ENCODE assay signal across 32 cellular contexts in genomic region chr14:42508209-42508946, GRCh38.
"Had no signal": no experiment of that assay in that cellular context is flagged by ENCODE, and none has a peak within 500 bp of the region (broad histone marks: within the 10 kb centered on the region; RNA-seq: fewer than 3 reads in every experiment).

No MANE protein-coding gene starts in this region.

- H3K4me1 ChIP-seq: SJCRH30 had no signal

- H3K4me3 ChIP-seq: SJCRH30, SK-N-MC had no signal

- H3K4me3 Mint-ChIP-seq: activated CD4-positive, alpha-beta T cell treated with anti-CD3 and anti-CD28 coated beads, Interleukin-2, amount 10 ng/mL, durations not matched to agents 24 days and 14 days; activated CD8-positive, alpha-beta T cell treated with anti-CD3 and anti-CD28 coated beads for 36 hours; activated naive CD8-positive, alpha-beta T cell treated with anti-CD3 and anti-CD28 coated beads for 36 hours; activated T-cell treated with anti-CD3 and anti-CD28 coated beads, Interleukin-2, amount 50 U/mL, for 72 hours; activated T-helper 17 cell treated with anti-CD3 and anti-CD28 coated beads, Interleukin-2, amount 50 U/mL, for 72 hours had no signal

- DNase-seq: activated CD4-positive, alpha-beta T cell treated with anti-CD3 and anti-CD28 coated beads, Interleukin-2, amount 10 ng/mL, durations not matched to agents 24 days and 14 days; activated CD4-positive, alpha-beta T cell treated with anti-CD3 and anti-CD28 coated beads, Interleukin-2, amount 50 U/mL, for 4 hours; activated CD4-positive, CD25-positive, alpha-beta regulatory T cell; activated CD8-positive, alpha-beta T cell treated with anti-CD3 and anti-CD28 coated beads for 36 hours; activated effector memory CD4-positive, alpha-beta T cell treated with anti-CD3 and anti-CD28 coated beads, Interleukin-2, amount 50 U/mL, for 16 hours; activated naive CD4-positive, alpha-beta T cell; activated naive CD4-positive, alpha-beta T cell treated with anti-CD3 and anti-CD28 coated beads, Interleukin-2, amount 50 U/mL, for 16 hours; activated naive CD8-positive, alpha-beta T cell treated with anti-CD3 and anti-CD28 coated beads for 36 hours; activated T-cell treated with anti-CD3 and anti-CD28 coated beads, Interleukin-2, amount 50 U/mL, for 1 hour; activated T-cell treated with anti-CD3 and anti-CD28 coated beads, Interleukin-2, amount 50 U/mL, for 72 hours; amniotic stem cell; aorta; brain microvascular endothelial cell; central memory CD4-positive, alpha-beta T cell; MM.1S; MV-4-11; NCI-H1092; NCI-H1436 treated with DMSO at 0.1 percent for 48 hours; NCI-H1694 treated with DMSO at 0.1 percent for 48 hours; NCI-H2029; NCI-H345; NCI-H526; NCI-H748 treated with DMSO at 0.1 percent for 48 hours; NK-92 treated with Interleukin-12 subunit alpha and Interleukin-12 subunit beta, amount 100 ng/mL, for 24 hours; SHP77; SJCRH30; T1000 had no signal

- H3K36me3 ChIP-seq: brain microvascular endothelial cell, SJCRH30 had no signal

- ATAC-seq: activated CD8-positive, alpha-beta T cell treated with anti-CD3 and anti-CD28 coated beads for 36 hours; activated T-cell treated with anti-CD3 and anti-CD28 coated beads, Interleukin-2, amount 50 U/mL, for 72 hours; activated T-helper 17 cell treated with anti-CD3 and anti-CD28 coated beads, Interleukin-2, amount 50 U/mL, for 72 hours; Panc1 had no signal

- H3K9me3 ChIP-seq: SJCRH30 had no signal

- H3K27me3 Mint-ChIP-seq: activated CD4-positive, alpha-beta T cell treated with anti-CD3 and anti-CD28 coated beads, Interleukin-2, amount 10 ng/mL, durations not matched to agents 24 days and 14 days; activated CD8-positive, alpha-beta T cell treated with anti-CD3 and anti-CD28 coated beads for 36 hours; activated naive CD8-positive, alpha-beta T cell treated with anti-CD3 and anti-CD28 coated beads for 36 hours; activated T-helper 17 cell treated with anti-CD3 and anti-CD28 coated beads, Interleukin-2, amount 50 U/mL, for 72 hours had no signal

- H3K9me3 Mint-ChIP-seq: activated CD4-positive, alpha-beta T cell treated with anti-CD3 and anti-CD28 coated beads, Interleukin-2, amount 10 ng/mL, durations not matched to agents 24 days and 14 days had no signal

- H3K27me3 ChIP-seq: brain microvascular endothelial cell, SJCRH30 had no signal

- H3K27ac ChIP-seq: brain microvascular endothelial cell, KMS-11, SJCRH30, SK-N-MC, VCaP had no signal

- H3K27ac Mint-ChIP-seq: activated CD4-positive, alpha-beta T cell treated with anti-CD3 and anti-CD28 coated beads, Interleukin-2, amount 10 ng/mL, durations not matched to agents 24 days and 14 days; activated CD8-positive, alpha-beta T cell treated with anti-CD3 and anti-CD28 coated beads for 36 hours; activated naive CD8-positive, alpha-beta T cell treated with anti-CD3 and anti-CD28 coated beads for 36 hours; activated T-cell treated with anti-CD3 and anti-CD28 coated beads, Interleukin-2, amount 50 U/mL, for 72 hours; activated T-helper 17 cell treated with anti-CD3 and anti-CD28 coated beads, Interleukin-2, amount 50 U/mL, for 72 hours had no signal

- H3K4me1 Mint-ChIP-seq: activated CD4-positive, alpha-beta T cell treated with anti-CD3 and anti-CD28 coated beads, Interleukin-2, amount 10 ng/mL, durations not matched to agents 24 days and 14 days; activated naive CD8-positive, alpha-beta T cell treated with anti-CD3 and anti-CD28 coated beads for 36 hours; activated T-helper 17 cell treated with anti-CD3 and anti-CD28 coated beads, Interleukin-2, amount 50 U/mL, for 72 hours had no signal

- H3K4me2 ChIP-seq: KMS-11 had no signal

- H3K36me3 Mint-ChIP-seq: activated naive CD8-positive, alpha-beta T cell treated with anti-CD3 and anti-CD28 coated beads for 36 hours had no signal
